ENCODE assay signal across 10 cellular contexts in genomic region chr4:113316879-113317278, GRCh38.
DNase-seq lines count a peak whose midpoint lies in the region; ATAC-seq and TF ChIP-seq lines count a peak whose summit lies in the region.
"Had no signal": no experiment of that assay in that cellular context is flagged by ENCODE, and none has a peak within 500 bp of the region (broad histone marks: within the 10 kb centered on the region; RNA-seq: fewer than 3 reads in every experiment).

No MANE protein-coding gene starts in this region.

- no peak overlapping the region for H3K4me2 ChIP-seq in GM23338
- H3K4me2 ChIP-seq: A549 had no signal

- H3K4me3 ChIP-seq in GM23338 (no peak overlapping the region), coronary artery (no peak overlapping the region)
- H3K4me3 ChIP-seq: A549 had no signal

- H3K27me3 ChIP-seq in GM23338 (ENCODE audit: insufficient read depth) = no peaks in the 10 kb centered on the region

- H3K36me3 ChIP-seq in GM23338 (ENCODE audit: insufficient read depth) = no peaks in the 10 kb centered on the region

- no peaks in the 10 kb centered on the region for H3K4me1 ChIP-seq in GM23338 (ENCODE audit: insufficient read depth)
- H3K4me1 ChIP-seq: A549 had no signal

- H3K79me2 ChIP-seq in GM23338 (replicated peaks; ENCODE audit: insufficient read depth) = no peaks in the 10 kb centered on the region

- H4K20me1 ChIP-seq in GM23338 (replicated peaks; ENCODE audit: insufficient read depth) = no peaks in the 10 kb centered on the region

- H3K9me3 Mint-ChIP-seq in GM23338 (no peaks in the 10 kb centered on the region), nephron (no peaks in the 10 kb centered on the region)
- H3K9me3 Mint-ChIP-seq: dendritic cell treated with granulocyte-macrophage colony-stimulating factor and Interleukin-4, amounts not matched to agents 40 ng/mL and 50 ng/mL, for 4 days had no signal

- no peak overlapping the region for H3K4me3 Mint-ChIP-seq in GM23338
- H3K4me3 Mint-ChIP-seq in nephron = no peak overlapping the region
- H3K4me3 Mint-ChIP-seq: dendritic cell treated with granulocyte-macrophage colony-stimulating factor and Interleukin-4, amounts not matched to agents 40 ng/mL and 50 ng/mL, for 4 days had no signal

- no peak for TF ChIP-seq CTCF in GM23338 (conservative IDR thresholded peaks at IDR 0.05; ENCODE audit: low read depth in 2 of 2)
- no peak for TF ChIP-seq CTCF in nephron (IDR thresholded peaks at IDR 0.05; ENCODE audit: unreplicated experiment in 3 of 3)
- no peak for TF ChIP-seq CTCF in coronary artery (IDR thresholded peaks at IDR 0.05)

- H3K27me3 Mint-ChIP-seq in GM23338 (ENCODE audit: insufficient read depth, low read depth, poor library complexity) (peaks cover 4% of the 10 kb centered on the region), nephron (ENCODE audit: low read depth) (no peaks in the 10 kb centered on the region)
- H3K27me3 Mint-ChIP-seq: dendritic cell treated with granulocyte-macrophage colony-stimulating factor and Interleukin-4, amounts not matched to agents 40 ng/mL and 50 ng/mL, for 4 days had no signal

- DNase-seq in NCI-H146 (lab: John Stamatoyannopoulos, UW) (peak; percentile 3), NCI-H146 treated with DMSO at 0.1 percent for 48 hours (lab: John Stamatoyannopoulos, UW; ENCODE audit: unreplicated experiment) (no peak), GM23338 (ENCODE audit: low spot score) (peak; percentile 8), NCI-H1105 treated with DMSO at 0.1 percent for 48 hours (lab: John Stamatoyannopoulos, UW) (peak; percentile 41), coronary artery (ENCODE audit: low spot score) (no peak), amniotic stem cell (lab: John Stamatoyannopoulos, UW) (no peak), NCI-H2029 treated with DMSO at 0.1 percent for 48 hours (lab: John Stamatoyannopoulos, UW) (no peak)

- no peak overlapping the region for H2AFZ ChIP-seq in GM23338

- H3K9me2 ChIP-seq in GM23338 (ENCODE audit: insufficient read depth) = no peaks in the 10 kb centered on the region

- H3F3A ChIP-seq in GM23338 (replicated peaks; ENCODE audit: low read depth) = no peaks in the 10 kb centered on the region

- H3K27ac Mint-ChIP-seq in GM23338 = no peak overlapping the region
- peak overlapping the region in 2 of 3 experiments; percentile 24 to 48 for H3K27ac Mint-ChIP-seq in nephron
- H3K27ac Mint-ChIP-seq: dendritic cell treated with granulocyte-macrophage colony-stimulating factor and Interleukin-4, amounts not matched to agents 40 ng/mL and 50 ng/mL, for 4 days had no signal

- H3K36me3 Mint-ChIP-seq in GM23338 (ENCODE audit: low read depth) = peaks cover 2% of the 10 kb centered on the region; the same call in 2 of the 3 replicates
- H3K36me3 Mint-ChIP-seq in nephron (ENCODE audit: low read depth) = peaks cover 7% of the 10 kb centered on the region

- H3K4me1 Mint-ChIP-seq in GM23338 (peaks cover 6% of the 10 kb centered on the region), nephron (peaks cover 4% of the 10 kb centered on the region)

- ATAC-seq in GM23338 = no peak
- ATAC-seq: A549 had no signal

- no peak overlapping the region for H3K27ac ChIP-seq in GM23338 (ENCODE audit: low read depth)
- H3K27ac ChIP-seq in coronary artery = peak overlapping the region in 1 of 2 donors; percentile 21
- H3K27ac ChIP-seq: A549 had no signal

TF ChIP-seq in GM23338, 12 proteins besides CTCF, POLR2A, EP300 and RAD21 (continues in another document):
- TF ChIP-seq, protein P1, sequence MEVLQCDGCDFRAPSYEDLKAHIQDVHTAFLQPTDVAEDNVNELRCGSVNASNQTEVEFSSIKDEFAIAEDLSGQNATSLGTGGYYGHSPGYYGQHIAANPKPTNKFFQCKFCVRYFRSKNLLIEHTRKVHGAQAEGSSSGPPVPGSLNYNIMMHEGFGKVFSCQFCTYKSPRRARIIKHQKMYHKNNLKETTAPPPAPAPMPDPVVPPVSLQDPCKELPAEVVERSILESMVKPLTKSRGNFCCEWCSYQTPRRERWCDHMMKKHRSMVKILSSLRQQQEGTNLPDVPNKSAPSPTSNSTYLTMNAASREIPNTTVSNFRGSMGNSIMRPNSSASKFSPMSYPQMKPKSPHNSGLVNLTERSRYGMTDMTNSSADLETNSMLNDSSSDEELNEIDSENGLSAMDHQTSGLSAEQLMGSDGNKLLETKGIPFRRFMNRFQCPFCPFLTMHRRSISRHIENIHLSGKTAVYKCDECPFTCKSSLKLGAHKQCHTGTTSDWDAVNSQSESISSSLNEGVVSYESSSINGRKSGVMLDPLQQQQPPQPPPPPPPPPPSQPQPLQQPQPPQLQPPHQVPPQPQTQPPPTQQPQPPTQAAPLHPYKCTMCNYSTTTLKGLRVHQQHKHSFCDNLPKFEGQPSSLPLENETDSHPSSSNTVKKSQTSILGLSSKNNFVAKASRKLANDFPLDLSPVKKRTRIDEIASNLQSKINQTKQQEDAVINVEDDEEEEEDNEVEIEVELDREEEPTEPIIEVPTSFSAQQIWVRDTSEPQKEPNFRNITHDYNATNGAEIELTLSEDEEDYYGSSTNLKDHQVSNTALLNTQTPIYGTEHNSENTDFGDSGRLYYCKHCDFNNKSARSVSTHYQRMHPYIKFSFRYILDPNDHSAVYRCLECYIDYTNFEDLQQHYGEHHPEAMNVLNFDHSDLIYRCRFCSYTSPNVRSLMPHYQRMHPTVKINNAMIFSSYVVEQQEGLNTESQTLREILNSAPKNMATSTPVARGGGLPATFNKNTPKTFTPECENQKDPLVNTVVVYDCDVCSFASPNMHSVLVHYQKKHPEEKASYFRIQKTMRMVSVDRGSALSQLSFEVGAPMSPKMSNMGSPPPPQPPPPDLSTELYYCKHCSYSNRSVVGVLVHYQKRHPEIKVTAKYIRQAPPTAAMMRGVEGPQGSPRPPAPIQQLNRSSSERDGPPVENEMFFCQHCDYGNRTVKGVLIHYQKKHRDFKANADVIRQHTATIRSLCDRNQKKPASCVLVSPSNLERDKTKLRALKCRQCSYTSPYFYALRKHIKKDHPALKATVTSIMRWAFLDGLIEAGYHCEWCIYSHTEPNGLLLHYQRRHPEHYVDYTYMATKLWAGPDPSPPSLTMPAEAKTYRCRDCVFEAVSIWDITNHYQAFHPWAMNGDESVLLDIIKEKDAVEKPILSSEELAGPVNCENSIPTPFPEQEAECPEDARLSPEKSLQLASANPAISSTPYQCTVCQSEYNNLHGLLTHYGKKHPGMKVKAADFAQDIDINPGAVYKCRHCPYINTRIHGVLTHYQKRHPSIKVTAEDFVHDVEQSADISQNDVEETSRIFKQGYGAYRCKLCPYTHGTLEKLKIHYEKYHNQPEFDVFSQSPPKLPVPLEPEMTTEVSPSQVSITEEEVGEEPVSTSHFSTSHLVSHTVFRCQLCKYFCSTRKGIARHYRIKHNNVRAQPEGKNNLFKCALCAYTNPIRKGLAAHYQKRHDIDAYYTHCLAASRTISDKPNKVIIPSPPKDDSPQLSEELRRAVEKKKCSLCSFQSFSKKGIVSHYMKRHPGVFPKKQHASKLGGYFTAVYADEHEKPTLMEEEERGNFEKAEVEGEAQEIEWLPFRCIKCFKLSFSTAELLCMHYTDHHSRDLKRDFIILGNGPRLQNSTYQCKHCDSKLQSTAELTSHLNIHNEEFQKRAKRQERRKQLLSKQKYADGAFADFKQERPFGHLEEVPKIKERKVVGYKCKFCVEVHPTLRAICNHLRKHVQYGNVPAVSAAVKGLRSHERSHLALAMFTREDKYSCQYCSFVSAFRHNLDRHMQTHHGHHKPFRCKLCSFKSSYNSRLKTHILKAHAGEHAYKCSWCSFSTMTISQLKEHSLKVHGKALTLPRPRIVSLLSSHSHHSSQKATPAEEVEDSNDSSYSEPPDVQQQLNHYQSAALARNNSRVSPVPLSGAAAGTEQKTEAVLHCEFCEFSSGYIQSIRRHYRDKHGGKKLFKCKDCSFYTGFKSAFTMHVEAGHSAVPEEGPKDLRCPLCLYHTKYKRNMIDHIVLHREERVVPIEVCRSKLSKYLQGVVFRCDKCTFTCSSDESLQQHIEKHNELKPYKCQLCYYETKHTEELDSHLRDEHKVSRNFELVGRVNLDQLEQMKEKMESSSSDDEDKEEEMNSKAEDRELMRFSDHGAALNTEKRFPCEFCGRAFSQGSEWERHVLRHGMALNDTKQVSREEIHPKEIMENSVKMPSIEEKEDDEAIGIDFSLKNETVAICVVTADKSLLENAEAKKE (CRISPR knock-in tag; IDR thresholded peaks at IDR 0.05) = no peak
- TF ChIP-seq JUNB (IDR thresholded peaks at IDR 0.05; ENCODE audit: unreplicated experiment) (no peak), NANOG (IDR thresholded peaks at IDR 0.05; ENCODE audit: borderline replicate concordance) (no peak), STAT1 (IDR thresholded peaks at IDR 0.05; ENCODE audit: unreplicated experiment) (no peak), POLR2AphosphoS5 (IDR thresholded peaks at IDR 0.05; ENCODE audit: low read depth) (no peak), EZH2 (IDR thresholded peaks at IDR 0.05; ENCODE audit: low read depth, unreplicated experiment) (no peak), ZNF331 (CRISPR knock-in tag; IDR thresholded peaks at IDR 0.05; ENCODE audit: low read depth) (no peak), ZNF114 (CRISPR knock-in tag; IDR thresholded peaks at IDR 0.05) (no peak), REST (IDR thresholded peaks at IDR 0.05; ENCODE audit: unreplicated experiment) (no peak), CREB1 (CRISPR knock-in tag; IDR thresholded peaks at IDR 0.05; ENCODE audit: low read depth) (no peak)

Comparison
In these comparisons a context has a peak if more than half of its experiments do, and no peak if none do; other contexts are left out.
1. DNase-seq: peak in NCI-H146 (single experiment), GM23338 (single experiment) and NCI-H1105 treated with DMSO at 0.1 percent for 48 hours (single experiment); none in NCI-H146 treated with DMSO at 0.1 percent for 48 hours (single experiment), coronary artery (single experiment), amniotic stem cell (single experiment) and NCI-H2029 treated with DMSO at 0.1 percent for 48 hours (single experiment).